8 cellular contexts compared by ENCODE assay signal in genomic region chr9:35688558-35689350, GRCh38. TPM values are rescaled to one million over a fixed set of nuclear protein-coding genes. Genes with fewer than 3 reads are reported as not detected.
A peak's percentile ranks its signal among the peaks of the same experiment; 100 is the strongest.
DNase-seq lines count a peak whose midpoint lies in the region; ATAC-seq and TF ChIP-seq lines count a peak whose summit lies in the region.

No MANE protein-coding gene starts in this region.

- H3K27ac ChIP-seq in epithelial cell of prostate: peak overlapping the region; percentile 73

- peak; percentile 38 for DNase-seq in GM04503 (ENCODE audit: low read depth)
- peak; percentile 91 for DNase-seq in RKO (ENCODE audit: low spot score)
- peak; percentile 33 for DNase-seq in epithelial cell of prostate (ENCODE audit: low read depth, low spot score)
- DNase-seq in omental fat pad (ENCODE audit: low spot score): no peak
- no peak for DNase-seq in NCI-H1048 (lab: John Stamatoyannopoulos, UW)
- no peak for DNase-seq in cerebellar cortex (ENCODE audit: low spot score)

- ATAC-seq in omental fat pad (ENCODE audit: low FRiP score): peak; percentile 60
- no peak for ATAC-seq in HG03139 (IDR thresholded peaks at IDR 0.05; ENCODE audit: unreplicated experiment)
- ATAC-seq in HG03354 (IDR thresholded peaks at IDR 0.05; ENCODE audit: poor library complexity, severe bottlenecking, unreplicated experiment): no peak

- no peak for TF ChIP-seq CTCF in omental fat pad (IDR thresholded peaks at IDR 0.05)

RNA-seq across cellular contexts. Expression of gene TPM2, which starts 1.0 kb away (rescaled TPM):
- 100 to 1,000 TPM; 150 to 301 (median 237) TPM for total RNA-seq in omental fat pad

RNA-seq across cellular contexts. Expression of gene CA9, which starts 15.0 kb away (rescaled TPM):
- 10 to 100 TPM in 1 of 4 donors, 1 to 10 TPM in 1, under 1 TPM in 1, not detected in 1; 0.82 to 35.4 (median 2.0) TPM for total RNA-seq in omental fat pad

RNA-seq across cellular contexts. Expression of gene ARHGEF39, which starts 23.8 kb away (rescaled TPM):
- 1 to 10 TPM in 1 of 4 donors, under 1 TPM in 2, not detected in 1; 0.36 to 2.8 (median 0.65) TPM for total RNA-seq in omental fat pad

RNA-seq across cellular contexts. Expression of gene CCDC107, which starts 30.7 kb away (rescaled TPM):
- 100 to 1,000 TPM in 1 of 4 donors, 10 to 100 TPM in 3; 35.8 to 108 (median 52.5) TPM for total RNA-seq in omental fat pad

RNA-seq across cellular contexts. Expression of gene RMRP, which starts 30.9 kb away (rescaled TPM):
- 1,000 to 10,000 TPM in 3 of 4 donors, 100 to 1,000 TPM in 1; 841 to 3,200 (median 2,180) TPM for total RNA-seq in omental fat pad

Comparison
In these comparisons a context has a peak if more than half of its experiments do, and no peak if none do; other contexts are left out.
1. DNase-seq: peak in GM04503 (single experiment), RKO (single experiment) and epithelial cell of prostate (single experiment); none in omental fat pad (single experiment), NCI-H1048 (single experiment) and cerebellar cortex (single experiment).